1 cellular context compared by ENCODE assay signal in genomic region chr12:89525824-89526770, GRCh38.
TF ChIP-seq lines count a peak whose summit lies in the region.

Gene POC1B (minus strand): TSS chr12:89526047. CDS start chr12:89525895, 152 bp downstream.

TF ChIP-seq in HepG2, 621 proteins besides CTCF, POLR2A, EP300 and RAD21 (continued from another document and continues in another):
- TF ChIP-seq, protein P1, sequence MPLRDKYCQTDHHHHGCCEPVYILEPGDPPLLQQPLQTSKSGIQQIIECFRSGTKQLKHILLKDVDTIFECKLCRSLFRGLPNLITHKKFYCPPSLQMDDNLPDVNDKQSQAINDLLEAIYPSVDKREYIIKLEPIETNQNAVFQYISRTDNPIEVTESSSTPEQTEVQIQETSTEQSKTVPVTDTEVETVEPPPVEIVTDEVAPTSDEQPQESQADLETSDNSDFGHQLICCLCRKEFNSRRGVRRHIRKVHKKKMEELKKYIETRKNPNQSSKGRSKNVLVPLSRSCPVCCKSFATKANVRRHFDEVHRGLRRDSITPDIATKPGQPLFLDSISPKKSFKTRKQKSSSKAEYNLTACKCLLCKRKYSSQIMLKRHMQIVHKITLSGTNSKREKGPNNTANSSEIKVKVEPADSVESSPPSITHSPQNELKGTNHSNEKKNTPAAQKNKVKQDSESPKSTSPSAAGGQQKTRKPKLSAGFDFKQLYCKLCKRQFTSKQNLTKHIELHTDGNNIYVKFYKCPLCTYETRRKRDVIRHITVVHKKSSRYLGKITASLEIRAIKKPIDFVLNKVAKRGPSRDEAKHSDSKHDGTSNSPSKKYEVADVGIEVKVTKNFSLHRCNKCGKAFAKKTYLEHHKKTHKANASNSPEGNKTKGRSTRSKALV (CRISPR knock-in tag; IDR thresholded peaks at IDR 0.05) = no peak; the same call in 1 of the 2 replicates
- TF ChIP-seq ELF1 (CRISPR knock-in tag; IDR thresholded peaks at IDR 0.05) = peak; percentile 73
- peak; percentile 68 for TF ChIP-seq PHF5A (CRISPR knock-in tag; IDR thresholded peaks at IDR 0.05; ENCODE audit: low read depth, unreplicated experiment)
- no peak for TF ChIP-seq NFATC3 (CRISPR knock-in tag; IDR thresholded peaks at IDR 0.05)
- peak; percentile 40; the same call in 1 of the 2 replicates for TF ChIP-seq ZHX2 (IDR thresholded peaks at IDR 0.05; ENCODE audit: low read depth)
- TF ChIP-seq ZHX2 (CRISPR knock-in tag; IDR thresholded peaks at IDR 0.05; ENCODE audit: borderline replicate concordance) = no peak; the same call in 1 of the 2 replicates
- TF ChIP-seq ZBTB49 (CRISPR knock-in tag; IDR thresholded peaks at IDR 0.05; ENCODE audit: borderline replicate concordance) = no peak
- no peak for TF ChIP-seq HOXD1 (CRISPR knock-in tag; IDR thresholded peaks at IDR 0.05)
- no peak for TF ChIP-seq NR2F6 (IDR thresholded peaks at IDR 0.05)
- TF ChIP-seq NR2F6 (CRISPR knock-in tag; IDR thresholded peaks at IDR 0.05) = peak; percentile 40
- peak; percentile 81 for TF ChIP-seq KDM2A (CRISPR knock-in tag; IDR thresholded peaks at IDR 0.05; ENCODE audit: borderline replicate concordance, low read depth)
- TF ChIP-seq IKZF1 (IDR thresholded peaks at IDR 0.05) = no peak
- no peak for TF ChIP-seq ZNF549 (CRISPR knock-in tag; IDR thresholded peaks at IDR 0.05)
- no peak for TF ChIP-seq TEAD2 (CRISPR knock-in tag; IDR thresholded peaks at IDR 0.05)
- no peak for TF ChIP-seq MATR3 (CRISPR knock-in tag; IDR thresholded peaks at IDR 0.05)
- TF ChIP-seq, protein P2, sequence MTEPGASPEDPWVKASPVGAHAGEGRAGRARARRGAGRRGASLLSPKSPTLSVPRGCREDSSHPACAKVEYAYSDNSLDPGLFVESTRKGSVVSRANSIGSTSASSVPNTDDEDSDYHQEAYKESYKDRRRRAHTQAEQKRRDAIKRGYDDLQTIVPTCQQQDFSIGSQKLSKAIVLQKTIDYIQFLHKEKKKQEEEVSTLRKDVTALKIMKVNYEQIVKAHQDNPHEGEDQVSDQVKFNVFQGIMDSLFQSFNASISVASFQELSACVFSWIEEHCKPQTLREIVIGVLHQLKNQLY (CRISPR knock-in tag; IDR thresholded peaks at IDR 0.05) = no peak
- TF ChIP-seq SMYD3 (CRISPR knock-in tag; IDR thresholded peaks at IDR 0.05) = 0 out of 2 replicates have a peak, but pooled peaks have one; percentile 50
- TF ChIP-seq, protein P3, sequence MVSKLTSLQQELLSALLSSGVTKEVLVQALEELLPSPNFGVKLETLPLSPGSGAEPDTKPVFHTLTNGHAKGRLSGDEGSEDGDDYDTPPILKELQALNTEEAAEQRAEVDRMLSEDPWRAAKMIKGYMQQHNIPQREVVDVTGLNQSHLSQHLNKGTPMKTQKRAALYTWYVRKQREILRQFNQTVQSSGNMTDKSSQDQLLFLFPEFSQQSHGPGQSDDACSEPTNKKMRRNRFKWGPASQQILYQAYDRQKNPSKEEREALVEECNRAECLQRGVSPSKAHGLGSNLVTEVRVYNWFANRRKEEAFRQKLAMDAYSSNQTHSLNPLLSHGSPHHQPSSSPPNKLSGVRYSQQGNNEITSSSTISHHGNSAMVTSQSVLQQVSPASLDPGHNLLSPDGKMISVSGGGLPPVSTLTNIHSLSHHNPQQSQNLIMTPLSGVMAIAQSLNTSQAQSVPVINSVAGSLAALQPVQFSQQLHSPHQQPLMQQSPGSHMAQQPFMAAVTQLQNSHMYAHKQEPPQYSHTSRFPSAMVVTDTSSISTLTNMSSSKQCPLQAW (CRISPR knock-in tag; IDR thresholded peaks at IDR 0.05) = peak; percentile 54
- TF ChIP-seq, protein P4, sequence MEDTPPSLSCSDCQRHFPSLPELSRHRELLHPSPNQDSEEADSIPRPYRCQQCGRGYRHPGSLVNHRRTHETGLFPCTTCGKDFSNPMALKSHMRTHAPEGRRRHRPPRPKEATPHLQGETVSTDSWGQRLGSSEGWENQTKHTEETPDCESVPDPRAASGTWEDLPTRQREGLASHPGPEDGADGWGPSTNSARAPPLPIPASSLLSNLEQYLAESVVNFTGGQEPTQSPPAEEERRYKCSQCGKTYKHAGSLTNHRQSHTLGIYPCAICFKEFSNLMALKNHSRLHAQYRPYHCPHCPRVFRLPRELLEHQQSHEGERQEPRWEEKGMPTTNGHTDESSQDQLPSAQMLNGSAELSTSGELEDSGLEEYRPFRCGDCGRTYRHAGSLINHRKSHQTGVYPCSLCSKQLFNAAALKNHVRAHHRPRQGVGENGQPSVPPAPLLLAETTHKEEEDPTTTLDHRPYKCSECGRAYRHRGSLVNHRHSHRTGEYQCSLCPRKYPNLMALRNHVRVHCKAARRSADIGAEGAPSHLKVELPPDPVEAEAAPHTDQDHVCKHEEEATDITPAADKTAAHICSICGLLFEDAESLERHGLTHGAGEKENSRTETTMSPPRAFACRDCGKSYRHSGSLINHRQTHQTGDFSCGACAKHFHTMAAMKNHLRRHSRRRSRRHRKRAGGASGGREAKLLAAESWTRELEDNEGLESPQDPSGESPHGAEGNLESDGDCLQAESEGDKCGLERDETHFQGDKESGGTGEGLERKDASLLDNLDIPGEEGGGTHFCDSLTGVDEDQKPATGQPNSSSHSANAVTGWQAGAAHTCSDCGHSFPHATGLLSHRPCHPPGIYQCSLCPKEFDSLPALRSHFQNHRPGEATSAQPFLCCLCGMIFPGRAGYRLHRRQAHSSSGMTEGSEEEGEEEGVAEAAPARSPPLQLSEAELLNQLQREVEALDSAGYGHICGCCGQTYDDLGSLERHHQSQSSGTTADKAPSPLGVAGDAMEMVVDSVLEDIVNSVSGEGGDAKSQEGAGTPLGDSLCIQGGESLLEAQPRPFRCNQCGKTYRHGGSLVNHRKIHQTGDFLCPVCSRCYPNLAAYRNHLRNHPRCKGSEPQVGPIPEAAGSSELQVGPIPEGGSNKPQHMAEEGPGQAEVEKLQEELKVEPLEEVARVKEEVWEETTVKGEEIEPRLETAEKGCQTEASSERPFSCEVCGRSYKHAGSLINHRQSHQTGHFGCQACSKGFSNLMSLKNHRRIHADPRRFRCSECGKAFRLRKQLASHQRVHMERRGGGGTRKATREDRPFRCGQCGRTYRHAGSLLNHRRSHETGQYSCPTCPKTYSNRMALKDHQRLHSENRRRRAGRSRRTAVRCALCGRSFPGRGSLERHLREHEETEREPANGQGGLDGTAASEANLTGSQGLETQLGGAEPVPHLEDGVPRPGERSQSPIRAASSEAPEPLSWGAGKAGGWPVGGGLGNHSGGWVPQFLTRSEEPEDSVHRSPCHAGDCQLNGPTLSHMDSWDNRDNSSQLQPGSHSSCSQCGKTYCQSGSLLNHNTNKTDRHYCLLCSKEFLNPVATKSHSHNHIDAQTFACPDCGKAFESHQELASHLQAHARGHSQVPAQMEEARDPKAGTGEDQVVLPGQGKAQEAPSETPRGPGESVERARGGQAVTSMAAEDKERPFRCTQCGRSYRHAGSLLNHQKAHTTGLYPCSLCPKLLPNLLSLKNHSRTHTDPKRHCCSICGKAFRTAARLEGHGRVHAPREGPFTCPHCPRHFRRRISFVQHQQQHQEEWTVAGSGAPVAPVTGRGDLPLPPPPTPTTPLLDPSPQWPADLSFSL (CRISPR knock-in tag; IDR thresholded peaks at IDR 0.05) = no peak
- no peak for TF ChIP-seq MAFK (conservative IDR thresholded peaks at IDR 0.05 in 1 of 2, IDR thresholded peaks at IDR 0.05 in 1 of 2; ENCODE audit: low read length in 2 of 2)
- TF ChIP-seq ZNF224 (CRISPR knock-in tag; IDR thresholded peaks at IDR 0.05) = no peak
- TF ChIP-seq ISL2 (CRISPR knock-in tag; IDR thresholded peaks at IDR 0.05) = peak; percentile 67
- TF ChIP-seq ONECUT2 (CRISPR knock-in tag; IDR thresholded peaks at IDR 0.05) = no peak
- TF ChIP-seq CCDC6 (CRISPR knock-in tag; IDR thresholded peaks at IDR 0.05) = peak; percentile 64; the same call in 1 of the 2 replicates
- peak; percentile 94 for TF ChIP-seq SAP130 (CRISPR knock-in tag; IDR thresholded peaks at IDR 0.05; ENCODE audit: low read depth)
- no peak for TF ChIP-seq GFI1 (CRISPR knock-in tag; IDR thresholded peaks at IDR 0.05; ENCODE audit: borderline replicate concordance)
- 0 out of 2 replicates have a peak, but pooled peaks have one; percentile 25 for TF ChIP-seq ZMYM2 (CRISPR knock-in tag; IDR thresholded peaks at IDR 0.05)
- no peak for TF ChIP-seq CENPT (CRISPR knock-in tag; IDR thresholded peaks at IDR 0.05; ENCODE audit: low read depth)
- no peak for TF ChIP-seq ARNT (IDR thresholded peaks at IDR 0.05)
- peak; percentile 12; the same call in 1 of the 2 replicates for TF ChIP-seq JUNB (CRISPR knock-in tag; IDR thresholded peaks at IDR 0.05; ENCODE audit: borderline replicate concordance)
- TF ChIP-seq ZNF768 (CRISPR knock-in tag; IDR thresholded peaks at IDR 0.05) = peak; percentile 77
- TF ChIP-seq KLF13 (CRISPR knock-in tag; IDR thresholded peaks at IDR 0.05) = 0 out of 2 replicates have a peak, but pooled peaks have one; percentile 36
- TF ChIP-seq MIER3 (CRISPR knock-in tag; IDR thresholded peaks at IDR 0.05; ENCODE audit: borderline replicate concordance) = peak; percentile 25; the same call in 1 of the 2 replicates
- no peak for TF ChIP-seq RCOR2 (CRISPR knock-in tag; IDR thresholded peaks at IDR 0.05)
- TF ChIP-seq POLR2G (IDR thresholded peaks at IDR 0.05; ENCODE audit: low read depth, low read length) = peak; percentile 48; the same call in 1 of the 2 replicates
- TF ChIP-seq KMT2A (CRISPR knock-in tag; IDR thresholded peaks at IDR 0.05) = peak; percentile 87
- TF ChIP-seq NPAS2 (CRISPR knock-in tag; IDR thresholded peaks at IDR 0.05; ENCODE audit: borderline replicate concordance) = no peak
- TF ChIP-seq MZF1 (CRISPR knock-in tag; IDR thresholded peaks at IDR 0.05; ENCODE audit: borderline replicate concordance) = no peak; the same call in 1 of the 2 replicates
- TF ChIP-seq FOXJ3 (CRISPR knock-in tag; IDR thresholded peaks at IDR 0.05; ENCODE audit: borderline replicate concordance) = peak; percentile 60; the same call in 1 of the 2 replicates
- TF ChIP-seq TCF7 (IDR thresholded peaks at IDR 0.05; ENCODE audit: low read depth) = no peak
- peak; percentile 99 for TF ChIP-seq XRCC5 (optimal IDR thresholded peaks at IDR 0.05; ENCODE audit: low read length)
